In the genomic region with DNA sequence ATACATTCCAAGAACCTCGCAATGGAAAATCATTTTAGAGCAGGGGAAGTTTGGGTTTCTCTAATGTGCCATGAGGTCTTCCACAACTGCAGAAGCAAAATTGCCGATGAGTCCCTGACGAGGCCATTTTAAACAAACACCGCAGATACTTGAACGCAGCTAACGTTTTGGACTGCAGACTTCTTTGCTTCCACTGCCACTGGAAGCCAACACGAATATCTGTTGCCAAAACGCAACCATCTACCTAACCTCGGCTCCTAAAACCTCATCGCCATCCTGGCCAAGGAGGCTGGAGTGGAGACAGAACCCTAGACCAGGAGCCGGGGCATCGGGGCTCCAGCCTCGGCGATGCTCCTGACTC, we compare ENCODE assay signal across 8 cellular contexts. TPM values are rescaled to one million over a fixed set of nuclear protein-coding genes. Genes with fewer than 3 reads are reported as not detected.
DNase-seq lines count a peak whose midpoint lies in the region; ATAC-seq and TF ChIP-seq lines count a peak whose summit lies in the region.

No MANE protein-coding gene starts in this region.

- in situ Hi-C loops in GM13976 (cut with MboI; ENCODE audit: low sequenced_read_pairs, unreplicated experiment): no loop called here

- no peaks in the 10 kb centered on the region for H3K9me3 Mint-ChIP-seq in dendritic cell treated with granulocyte-macrophage colony-stimulating factor and Interleukin-4, amounts not matched to agents 40 ng/mL and 50 ng/mL, for 4 days

- no peaks in the 10 kb centered on the region for H3K9me2 ChIP-seq in PC-3 (replicated peaks; ENCODE audit: low read length)

- H3K79me2 ChIP-seq in PC-3 (ENCODE audit: low read length): no peaks in the 10 kb centered on the region

- H3K27ac Mint-ChIP-seq in dendritic cell treated with granulocyte-macrophage colony-stimulating factor and Interleukin-4, amounts not matched to agents 40 ng/mL and 50 ng/mL, for 4 days: peak overlapping the region; percentile 90

- H3K4me1 ChIP-seq in PC-3 (ENCODE audit: insufficient read depth, low read length) (peaks cover 8% of the 10 kb centered on the region; the same call in 1 of the 2 replicates), mononuclear cell (ENCODE audit: insufficient read depth, low read length) (peaks cover 48% of the 10 kb centered on the region)

- no peaks in the 10 kb centered on the region for H3F3A ChIP-seq in PC-3 (ENCODE audit: low read length, unreplicated experiment)

- H3K27me3 Mint-ChIP-seq in dendritic cell treated with granulocyte-macrophage colony-stimulating factor and Interleukin-4, amounts not matched to agents 40 ng/mL and 50 ng/mL, for 4 days: peaks cover 17% of the 10 kb centered on the region

- H3K36me3 Mint-ChIP-seq in dendritic cell treated with granulocyte-macrophage colony-stimulating factor and Interleukin-4, amounts not matched to agents 40 ng/mL and 50 ng/mL, for 4 days (ENCODE audit: low read depth): peaks cover 35% of the 10 kb centered on the region

- no peaks in the 10 kb centered on the region for H3K36me3 ChIP-seq in PC-3 (ENCODE audit: low read depth, low read length)

- peak overlapping the region; percentile 97 for H2AFZ ChIP-seq in PC-3 (ENCODE audit: low read length)

- no peak overlapping the region for H3K27ac ChIP-seq in PC-3 (ENCODE audit: low read length)

- H3K4me3 ChIP-seq in AG09309 (ENCODE audit: control insufficient read depth, low read depth, low read length) (peak overlapping the region; percentile 73), PC-3 (ENCODE audit: low read length) (peak overlapping the region; percentile 100), mononuclear cell (ENCODE audit: low read length) (peak overlapping the region; percentile 86)

- H3K4me1 Mint-ChIP-seq in dendritic cell treated with granulocyte-macrophage colony-stimulating factor and Interleukin-4, amounts not matched to agents 40 ng/mL and 50 ng/mL, for 4 days (ENCODE audit: low read depth): peaks cover 49% of the 10 kb centered on the region

- H4K20me1 ChIP-seq in PC-3 (ENCODE audit: low read length): no peaks in the 10 kb centered on the region

- POLR2A ChIA-PET in PC-3 (lab: Charles Lee; ENCODE audit: unreplicated experiment): interaction anchor here (0.6 kb wide), 1 partner anchor 40 kb away, joined by 13 read pairs; a partner anchor contains a TSS

- CTCF ChIA-PET in PC-3 (lab: Charles Lee): no interaction called here

- intact Hi-C loops in PC-3 (cut with micrococcal nuclease): loop anchor here (2.0 to 10.0 kb wide), 3 partner anchors 40 to 223 kb away; a partner anchor contains a TSS
- intact Hi-C loops in dendritic cell treated with granulocyte-macrophage colony-stimulating factor and Interleukin-4, amounts not matched to agents 40 ng/mL and 50 ng/mL, for 4 days (cut with micrococcal nuclease): loop anchor here (1.0 to 2.0 kb wide), 3 partner anchors 40 to 224 kb away; a partner anchor contains a TSS

- no peaks in the 10 kb centered on the region for H3K27me3 ChIP-seq in PC-3 (ENCODE audit: low read length)
- H3K27me3 ChIP-seq in mononuclear cell (ENCODE audit: insufficient read depth, low read length): no peaks in the 10 kb centered on the region

- ATAC-seq in GM21447 (IDR thresholded peaks at IDR 0.05; ENCODE audit: unreplicated experiment) (peak; percentile 1), PC-3 (peak; percentile 6)

- no TSS peak for BruUV-seq in PC-3 (replicated peaks; lab: Mats Ljungman, UMichigan)

- H3K4me2 ChIP-seq in PC-3 (ENCODE audit: low read length): peak overlapping the region; percentile 87

- TF ChIP-seq CTCF in AG09309 (IDR thresholded peaks at IDR 0.05; ENCODE audit: control insufficient read depth, insufficient read depth, low read depth, low read length, missing control alignments): no peak
- no peak for TF ChIP-seq CTCF in PC-3 (conservative IDR thresholded peaks at IDR 0.05; ENCODE audit: low read depth, low read length)
- TF ChIP-seq CTCF in GM13976 (IDR thresholded peaks at IDR 0.05; ENCODE audit: borderline replicate concordance, control extremely low read depth, extremely low read depth, insufficient read depth, missing control alignments): no peak

- peak overlapping the region; percentile 91 for H3K4me3 Mint-ChIP-seq in dendritic cell treated with granulocyte-macrophage colony-stimulating factor and Interleukin-4, amounts not matched to agents 40 ng/mL and 50 ng/mL, for 4 days

- peak overlapping the region; percentile 76 for H3K9ac ChIP-seq in PC-3 (ENCODE audit: low read length)

- no peak for DNase-seq in AG09309 (ENCODE audit: low read depth)
- peak; percentile 19 for DNase-seq in PC-3
- no peak for DNase-seq in GM13976 (ENCODE audit: low spot score)
- DNase-seq in putamen (ENCODE audit: low spot score): no peak
- no peak for DNase-seq in activated CD4-positive, alpha-beta T cell treated with anti-CD3 and anti-CD28 coated beads for 1 hour

- no peaks in the 10 kb centered on the region for H3K9me3 ChIP-seq in PC-3 (ENCODE audit: low read length)
- H3K9me3 ChIP-seq in mononuclear cell (ENCODE audit: low read depth, low read length): no peaks in the 10 kb centered on the region

RNA-seq across cellular contexts. Expression of a gene that starts 0.5 kb away (rescaled TPM):
- total RNA-seq in PC-3 (2014; rRNA removed) (12.3 and 23.0 TPM in 2 replicates), mononuclear cell (14.3 TPM)

RNA-seq across cellular contexts. Expression of a gene that starts 22.8 kb away (rescaled TPM):
- total RNA-seq in PC-3 (2014; rRNA removed): not detected in 2 replicates
- total RNA-seq in mononuclear cell: not detected

RNA-seq across cellular contexts. Expression of a gene that starts 40.3 kb away (rescaled TPM):
- total RNA-seq in PC-3 (2014; rRNA removed) (48.2 and 66.8 TPM in 2 replicates), mononuclear cell (24.8 TPM)
